Comparison of ENCODE assay signal across 9 cellular contexts in the genomic region with DNA sequence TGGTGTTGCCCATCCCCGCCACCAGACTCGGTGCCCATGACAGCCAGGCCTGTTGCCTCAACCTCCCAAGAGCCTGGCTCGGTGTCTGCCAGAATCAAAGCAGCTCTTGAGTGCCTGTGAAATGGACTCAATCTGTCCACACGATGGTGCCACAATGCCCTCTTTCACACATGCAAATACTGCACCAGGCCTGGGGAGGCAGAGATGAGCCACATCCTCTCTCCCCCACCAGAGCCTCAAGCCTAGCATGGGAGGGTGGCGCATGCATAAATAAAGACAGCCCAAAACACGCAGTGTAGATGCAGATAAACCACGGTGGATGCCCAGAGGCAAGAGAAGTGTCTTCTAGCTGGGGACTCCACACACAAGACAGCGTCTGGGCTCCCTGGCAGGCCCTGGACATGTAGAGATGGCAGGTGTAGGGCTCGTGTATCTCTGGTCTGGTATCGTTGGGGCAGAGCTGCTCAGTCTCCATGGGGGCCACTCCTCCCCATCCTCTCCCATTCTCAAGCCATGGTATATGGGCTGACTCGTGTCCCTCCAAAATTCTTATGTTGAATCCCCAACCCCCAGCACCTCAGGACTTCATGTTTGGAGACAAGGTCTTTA.
DNase-seq lines count a peak whose midpoint lies in the region; ATAC-seq, FAIRE-seq and TF ChIP-seq lines count a peak whose summit lies in the region.
"Had no signal": no experiment of that assay in that cellular context is flagged by ENCODE, and none has a peak within 500 bp of the region (broad histone marks: within the 10 kb centered on the region; RNA-seq: fewer than 3 reads in every experiment).

No MANE protein-coding gene starts in this region.

- DNase-seq in HCT116 (ENCODE audit: low read depth, low spot score) (peak; percentile 51), OCI-LY7 (ENCODE audit: low spot score) (peak; percentile 47), dermis blood vessel endothelial cell (peak; percentile 8), urothelium cell line (ENCODE audit: low spot score) (peak; percentile 18), small intestine (no peak), DMS114 treated with DMSO at 0.1 percent for 48 hours (lab: John Stamatoyannopoulos, UW; ENCODE audit: unreplicated experiment) (no peak), tibial nerve (ENCODE audit: low spot score in 2 of 2) (no peak)
- DNase-seq: activated B cell treated with CpG ODN at 0.5 μM for 24 hours had no signal

- H2AFZ ChIP-seq in HCT116 (ENCODE audit: low read depth, low read length, poor library complexity, severe bottlenecking), result no peak overlapping the region
- H2AFZ ChIP-seq in OCI-LY7 (ENCODE audit: low read length), result no peak overlapping the region

- peak; percentile 57 for TF ChIP-seq RAD21 in HCT116 (IDR thresholded peaks at IDR 0.05; ENCODE audit: low read depth)

- no peaks in the 10 kb centered on the region for H3K9me2 ChIP-seq in HCT116 (ENCODE audit: insufficient read depth)
- no peaks in the 10 kb centered on the region for H3K9me2 ChIP-seq in OCI-LY7 (ENCODE audit: insufficient read depth, low read length)

- WGBS in small intestine, 3 donors, result 76 to 79% (median 78%) methylated on average over 11 of the region's 11 CpGs
- WGBS in tibial nerve, 2 donors, result 71 to 72% methylated on average over 11 of the region's 11 CpGs

- FAIRE-seq in urothelium cell line (lab: Jason Lieb, UNC) (no peak), small intestine (lab: Jason Lieb, UNC) (no peak)

- no peaks in the 10 kb centered on the region for H3K4me1 ChIP-seq in HCT116 (ENCODE audit: control insufficient read depth in 1 of 2, insufficient read depth in 2 of 2, low read length in 2 of 2)
- H3K4me1 ChIP-seq in OCI-LY7 (ENCODE audit: insufficient read depth, low read length, poor library complexity, severe bottlenecking), result no peaks in the 10 kb centered on the region
- no peaks in the 10 kb centered on the region for H3K4me1 ChIP-seq in small intestine (ENCODE audit: control insufficient read depth in 2 of 2, insufficient read depth in 1 of 2, low read depth in 1 of 2, low read length in 1 of 2)
- H3K4me1 ChIP-seq in tibial nerve, result no peaks in the 10 kb centered on the region

- H3K27me3 ChIP-seq in HCT116 (ENCODE audit: insufficient read depth, low read length) (0 out of 2 replicates have a peak, but pooled peaks cover 3% of the 10 kb centered on the region), small intestine (ENCODE audit: control insufficient read depth in 2 of 2, insufficient read depth in 2 of 2, low read length in 2 of 2) (peaks cover 0 to under 1% of the 10 kb centered on the region in 2 donors), tibial nerve (no peaks in the 10 kb centered on the region)

- H3K79me2 ChIP-seq in HCT116 (ENCODE audit: insufficient read depth, low read length) (no peaks in the 10 kb centered on the region), OCI-LY7 (ENCODE audit: insufficient read depth, low read depth, low read length) (no peaks in the 10 kb centered on the region)

- BruUV-seq in HCT116 (replicated peaks; lab: Mats Ljungman, UMichigan) (no TSS peak), OCI-LY7 (replicated peaks; lab: Mats Ljungman, UMichigan) (no TSS peak)

- ATAC-seq in GM18519 (IDR thresholded peaks at IDR 0.05; ENCODE audit: low FRiP score, unreplicated experiment) (peak; percentile 73), HCT116 (peak; percentile 99)

- CTCF ChIA-PET in HCT116 (lab: Charles Lee), result interaction anchor here (0.6 to 2.9 kb wide), 5 partner anchors 13 to 198 kb away, joined by 3 to 10 read pairs (median 5); no protein-coding TSS in a partner anchor
- CTCF ChIA-PET in OCI-LY7 (lab: Charles Lee; ENCODE audit: unreplicated experiment), result no interaction called here

- TF ChIP-seq CTCF in HCT116 (IDR thresholded peaks at IDR 0.05 in 2 of 3, conservative IDR thresholded peaks at IDR 0.05 in 1 of 3; ENCODE audit: borderline replicate concordance in 1 of 3, insufficient read depth in 1 of 3, low read depth in 2 of 3, low read length in 2 of 3) (peak; percentile 63 to 93 (median 69)), OCI-LY7 (conservative IDR thresholded peaks at IDR 0.05; ENCODE audit: low read length) (peak; percentile 72), tibial nerve (IDR thresholded peaks at IDR 0.05) (no peak)

- H3K4me3 ChIP-seq in HCT116 (replicated peaks in 1 of 2; ENCODE audit: low read depth in 1 of 2, low read length in 2 of 2) (no peak overlapping the region), OCI-LY7 (ENCODE audit: low read depth, low read length, poor library complexity, severe bottlenecking) (no peak overlapping the region), small intestine (ENCODE audit: low read depth in 1 of 2, low read length in 2 of 2) (no peak overlapping the region), tibial nerve (no peak overlapping the region)

- RAD21 ChIA-PET in HCT116 (lab: Charles Lee; ENCODE audit: low non-redundant PET in 1 of 2, low total read pairs in 2 of 2, uncharacterized antibody in 2 of 2, unreplicated experiment in 2 of 2), result interaction anchor here (0.6 to 1.2 kb wide), 4 partner anchors 11 to 193 kb away, joined by 3 to 6 read pairs (median 4); no protein-coding TSS in a partner anchor

- POLR2A ChIA-PET in HCT116 (lab: Charles Lee) (no interaction called here), OCI-LY7 (lab: Charles Lee) (no interaction called here)

- H3K9me3 ChIP-seq in HCT116 (ENCODE audit: control insufficient read depth in 1 of 2, insufficient read depth in 1 of 2, low read depth in 1 of 2, low read length in 2 of 2) (no peaks in the 10 kb centered on the region), OCI-LY7 (ENCODE audit: low read length) (no peaks in the 10 kb centered on the region), small intestine (ENCODE audit: control insufficient read depth, low read depth) (no peaks in the 10 kb centered on the region), tibial nerve (peaks cover 0 to 7% (median 0%) of the 10 kb centered on the region in 4 donors)

- H3K27ac ChIP-seq in HCT116 (ENCODE audit: low read depth, low read length) (no peak overlapping the region), OCI-LY7 (ENCODE audit: low read depth, low read length, poor library complexity, severe bottlenecking) (no peak overlapping the region), small intestine (ENCODE audit: low read depth in 1 of 2, low read length in 1 of 2) (no peak overlapping the region), tibial nerve (no peak overlapping the region)

- H3K36me3 ChIP-seq in HCT116 (ENCODE audit: control insufficient read depth in 1 of 2, insufficient read depth in 2 of 2, low read length in 2 of 2) (no peaks in the 10 kb centered on the region), OCI-LY7 (ENCODE audit: insufficient read depth, low read length) (no peaks in the 10 kb centered on the region), small intestine (ENCODE audit: control insufficient read depth in 2 of 2, insufficient read depth in 2 of 2, low read length in 2 of 2) (no peaks in the 10 kb centered on the region), tibial nerve (no peaks in the 10 kb centered on the region)

- TF ChIP-seq POLR2A in HCT116 (IDR thresholded peaks at IDR 0.05; ENCODE audit: borderline replicate concordance, extremely low read depth, insufficient read depth, insufficient read length) (no peak), tibial nerve (IDR thresholded peaks at IDR 0.05) (no peak)

- H3K4me2 ChIP-seq in HCT116 (ENCODE audit: low read length) (no peak overlapping the region), OCI-LY7 (ENCODE audit: low read length) (no peak overlapping the region)

- no peak overlapping the region for H3K9ac ChIP-seq in HCT116 (ENCODE audit: low read length)

- TF ChIP-seq EP300 in tibial nerve (IDR thresholded peaks at IDR 0.05), result no peak

- H4K20me1 ChIP-seq in HCT116 (ENCODE audit: insufficient read depth), result no peaks in the 10 kb centered on the region
- H4K20me1 ChIP-seq in OCI-LY7 (ENCODE audit: insufficient read depth, low read length), result no peaks in the 10 kb centered on the region

- intact Hi-C loops in HCT116 (cut with micrococcal nuclease), result loop anchor here (1.0 to 5.0 kb wide), 2 partner anchors 116 to 193 kb away; no protein-coding TSS in a partner anchor
- intact Hi-C loops in OCI-LY7 (cut with micrococcal nuclease; ENCODE audit: unreplicated experiment), result loop anchor here (5.0 kb wide), 1 partner anchor 193 kb away; no protein-coding TSS in a partner anchor

TF ChIP-seq in HCT116, 20 proteins besides CTCF, POLR2A, EP300 and RAD21:
- TF ChIP-seq ZFX (IDR thresholded peaks at IDR 0.05) (no peak), YY1 (IDR thresholded peaks at IDR 0.05; ENCODE audit: extremely low read depth, insufficient replicate concordance, low read depth, low read length) (no peak), SIN3A (IDR thresholded peaks at IDR 0.05; ENCODE audit: low read depth) (no peak)

Comparison
In these comparisons a context has a peak if more than half of its experiments do, and no peak if none do; other contexts are left out.
1. DNase-seq: peak in HCT116 (single experiment), OCI-LY7 (single experiment), dermis blood vessel endothelial cell (single experiment) and urothelium cell line (single experiment); none in small intestine (single experiment), DMS114 treated with DMSO at 0.1 percent for 48 hours (single experiment) and tibial nerve (0 of 2).
2. CTCF ChIP-seq: peak in HCT116 (3 of 3) and OCI-LY7 (single experiment); none in tibial nerve (0 of 5).